Comparison of ENCODE assay signal across 8 cellular contexts in genomic region chr17:29590261-29590978, GRCh38. TPM values are rescaled to one million over a fixed set of nuclear protein-coding genes. Genes with fewer than 3 reads are reported as not detected.
DNase-seq lines count a peak whose midpoint lies in the region; ATAC-seq lines count a peak whose summit lies in the region.

No MANE protein-coding gene starts in this region.

- no peak for ATAC-seq in activated T-cell treated with anti-CD3 and anti-CD28 coated beads, Interleukin-2, amount 50 U/mL, for 4 hours
- ATAC-seq in sciatic nerve (no peak), HG02870 (IDR thresholded peaks at IDR 0.05; ENCODE audit: unreplicated experiment) (no peak)

- H3K4me3 ChIP-seq in CD4-positive, alpha-beta memory T cell (ENCODE audit: low read length in 2 of 2): peak overlapping the region; percentile 21 to 82

- H3K27ac Mint-ChIP-seq in CD4-positive, alpha-beta memory T cell: peak overlapping the region; percentile 65 to 96 (median 87)

- in situ Hi-C loops in KBM-7 (cut with MboI; ENCODE audit: low pct_unique_long_range_greater_than_20kb, low sequenced_read_pairs): no loop called here

- peak overlapping the region; percentile 70 for H3K27ac ChIP-seq in CD4-positive, alpha-beta memory T cell (ENCODE audit: low read depth, low read length)

- peaks cover 0 to 6% of the 10 kb centered on the region in 2 donors for H3K36me3 Mint-ChIP-seq in CD4-positive, alpha-beta memory T cell
- H3K36me3 Mint-ChIP-seq in activated T-cell treated with anti-CD3 and anti-CD28 coated beads, Interleukin-2, amount 50 U/mL, for 4 hours (ENCODE audit: insufficient read depth): no peaks in the 10 kb centered on the region

- H3K36me3 ChIP-seq in CD4-positive, alpha-beta memory T cell (ENCODE audit: insufficient read depth, low read length): no peaks in the 10 kb centered on the region

- intact Hi-C loops in CD4-positive, alpha-beta memory T cell (cut with micrococcal nuclease): no loop called here
- intact Hi-C loops in head of caudate nucleus (cut with DNase I) (no loop called here), sciatic nerve (cut with DNase I) (no loop called here), posterior vena cava (cut with DNase I) (no loop called here)

- DNase-seq in CD4-positive, alpha-beta memory T cell: no peak
- peak; percentile 36 for DNase-seq in KBM-7
- DNase-seq in activated T-cell treated with anti-CD3 and anti-CD28 coated beads, Interleukin-2, amount 50 U/mL, for 4 hours: peak; percentile 17
- peak in 33 of 42 donors; percentile 54 to 87 (median 72) for DNase-seq in head of caudate nucleus
- DNase-seq in sciatic nerve (ENCODE audit: low spot score): peak; percentile 62
- DNase-seq in middle frontal gyrus (ENCODE audit: extremely low spot score, low spot score): no peak
- DNase-seq in posterior vena cava (ENCODE audit: low spot score): no peak

- no peaks in the 10 kb centered on the region for H3K27me3 ChIP-seq in CD4-positive, alpha-beta memory T cell (ENCODE audit: insufficient read depth, low read length)

- CTCF ChIA-PET in CD4-positive, alpha-beta memory T cell (lab: Charles Lee; ENCODE audit: partially characterized antibody): interaction anchor here (0.7 to 5.0 kb wide), 9 partner anchors 10 to 341 kb away, joined by 3 to 123 read pairs (median 11); partner anchors contain the start of genes ABHD15 and TP53I13

- H3K4me1 ChIP-seq in CD4-positive, alpha-beta memory T cell (ENCODE audit: insufficient read depth, low read length): peaks cover 76% of the 10 kb centered on the region

- H3K9me3 Mint-ChIP-seq in CD4-positive, alpha-beta memory T cell: no peaks in the 10 kb centered on the region
- H3K9me3 Mint-ChIP-seq in activated T-cell treated with anti-CD3 and anti-CD28 coated beads, Interleukin-2, amount 50 U/mL, for 4 hours: no peaks in the 10 kb centered on the region

- POLR2A ChIA-PET in CD4-positive, alpha-beta memory T cell (lab: Charles Lee; ENCODE audit: partially characterized antibody): interaction anchor here (0.9 to 6.0 kb wide), 7 partner anchors 8 to 220 kb away, joined by 4 to 109 read pairs (median 21); partner anchors contain the start of genes ABHD15 and TP53I13

- no peaks in the 10 kb centered on the region for H3K27me3 Mint-ChIP-seq in CD4-positive, alpha-beta memory T cell
- no peaks in the 10 kb centered on the region for H3K27me3 Mint-ChIP-seq in activated T-cell treated with anti-CD3 and anti-CD28 coated beads, Interleukin-2, amount 50 U/mL, for 4 hours (ENCODE audit: low read depth)

- H3K4me1 Mint-ChIP-seq in CD4-positive, alpha-beta memory T cell: peaks cover 29 to 64% (median 50%) of the 10 kb centered on the region in 4 donors
- peaks cover 56% of the 10 kb centered on the region for H3K4me1 Mint-ChIP-seq in activated T-cell treated with anti-CD3 and anti-CD28 coated beads, Interleukin-2, amount 50 U/mL, for 4 hours (ENCODE audit: low read depth)

- peak overlapping the region; percentile 85 to 96 (median 92) for H3K4me3 Mint-ChIP-seq in CD4-positive, alpha-beta memory T cell
- peak overlapping the region; percentile 82 for H3K4me3 Mint-ChIP-seq in activated T-cell treated with anti-CD3 and anti-CD28 coated beads, Interleukin-2, amount 50 U/mL, for 4 hours

- H3K9me3 ChIP-seq in CD4-positive, alpha-beta memory T cell (ENCODE audit: control insufficient read depth in 1 of 2, low read length in 2 of 2): no peaks in the 10 kb centered on the region

RNA-seq across cellular contexts. Expression of gene GIT1, which starts 1.0 kb away (rescaled TPM):
- 10 to 100 TPM; 78.9 to 82.8 TPM for total RNA-seq in CD4-positive, alpha-beta memory T cell
- polyA plus RNA-seq in CD4-positive, alpha-beta memory T cell: 10 to 100 TPM in 1 of 2 donors, 1 to 10 TPM in 1; 4.2 to 24.9 TPM
- 10 to 100 TPM; 79.3 to 91.3 (median 90.8) TPM for total RNA-seq in activated T-cell treated with anti-CD3 and anti-CD28 coated beads, Interleukin-2, amount 50 U/mL, for 4 hours
- total RNA-seq in sciatic nerve (93.8 TPM), posterior vena cava (10 to 100 TPM; 28.1 to 43.5 TPM)

RNA-seq across cellular contexts. Expression of gene ANKRD13B, which starts 2.5 kb away (rescaled TPM):
- 1 to 10 TPM; 1.3 to 2.3 TPM for total RNA-seq in CD4-positive, alpha-beta memory T cell
- not detected for polyA plus RNA-seq in CD4-positive, alpha-beta memory T cell
- 10 to 100 TPM; 33.3 to 40.7 (median 40.4) TPM for total RNA-seq in activated T-cell treated with anti-CD3 and anti-CD28 coated beads, Interleukin-2, amount 50 U/mL, for 4 hours
- total RNA-seq in sciatic nerve: 22.4 TPM
- total RNA-seq in posterior vena cava: 10 to 100 TPM; 11.2 to 11.5 TPM

RNA-seq across cellular contexts. Expression of gene TP53I13, which starts 21.9 kb away (rescaled TPM):
- total RNA-seq in CD4-positive, alpha-beta memory T cell: 100 to 1,000 TPM; 149 to 158 TPM
- 10 to 100 TPM; 31.5 to 47.5 TPM for polyA plus RNA-seq in CD4-positive, alpha-beta memory T cell
- 10 to 100 TPM; 40.9 to 53.9 (median 42.1) TPM for total RNA-seq in activated T-cell treated with anti-CD3 and anti-CD28 coated beads, Interleukin-2, amount 50 U/mL, for 4 hours
- total RNA-seq in sciatic nerve (39.9 TPM), posterior vena cava (10 to 100 TPM; 33.1 to 34.7 TPM)

RNA-seq across cellular contexts. Expression of gene ABHD15, which starts 23.6 kb away (rescaled TPM):
- 10 to 100 TPM; 18.1 to 18.8 TPM for total RNA-seq in CD4-positive, alpha-beta memory T cell
- polyA plus RNA-seq in CD4-positive, alpha-beta memory T cell: 10 to 100 TPM in 1 of 2 donors, 1 to 10 TPM in 1; 8.2 to 13.5 TPM
- total RNA-seq in activated T-cell treated with anti-CD3 and anti-CD28 coated beads, Interleukin-2, amount 50 U/mL, for 4 hours: 10 to 100 TPM in 1 of 3 donors, 1 to 10 TPM in 2; 7.6 to 10.6 (median 9.9) TPM
- 11.1 TPM for total RNA-seq in sciatic nerve
- total RNA-seq in posterior vena cava: 1 to 10 TPM; 4.5 to 5.9 TPM

RNA-seq across cellular contexts. Expression of gene CORO6, which starts 32.3 kb away (rescaled TPM):
- 1 to 10 TPM; 1.6 to 2.2 TPM for total RNA-seq in CD4-positive, alpha-beta memory T cell
- not detected for polyA plus RNA-seq in CD4-positive, alpha-beta memory T cell
- total RNA-seq in activated T-cell treated with anti-CD3 and anti-CD28 coated beads, Interleukin-2, amount 50 U/mL, for 4 hours: 10 to 100 TPM in 2 of 3 donors, 1 to 10 TPM in 1; 9.8 to 12.3 (median 11.8) TPM
- total RNA-seq in sciatic nerve: 21.5 TPM
- 10 to 100 TPM; 26.7 to 31.6 TPM for total RNA-seq in posterior vena cava

Comparison
In these comparisons a context has a peak if more than half of its experiments do, and no peak if none do; other contexts are left out.
1. DNase-seq: peak in KBM-7 (single experiment), activated T-cell treated with anti-CD3 and anti-CD28 coated beads, Interleukin-2, amount 50 U/mL, for 4 hours (single experiment), head of caudate nucleus (33 of 42) and sciatic nerve (single experiment); none in CD4-positive, alpha-beta memory T cell (0 of 5), middle frontal gyrus (single experiment) and posterior vena cava (single experiment).